Comparison of ENCODE assay signal across 23 cellular contexts in the genomic region with DNA sequence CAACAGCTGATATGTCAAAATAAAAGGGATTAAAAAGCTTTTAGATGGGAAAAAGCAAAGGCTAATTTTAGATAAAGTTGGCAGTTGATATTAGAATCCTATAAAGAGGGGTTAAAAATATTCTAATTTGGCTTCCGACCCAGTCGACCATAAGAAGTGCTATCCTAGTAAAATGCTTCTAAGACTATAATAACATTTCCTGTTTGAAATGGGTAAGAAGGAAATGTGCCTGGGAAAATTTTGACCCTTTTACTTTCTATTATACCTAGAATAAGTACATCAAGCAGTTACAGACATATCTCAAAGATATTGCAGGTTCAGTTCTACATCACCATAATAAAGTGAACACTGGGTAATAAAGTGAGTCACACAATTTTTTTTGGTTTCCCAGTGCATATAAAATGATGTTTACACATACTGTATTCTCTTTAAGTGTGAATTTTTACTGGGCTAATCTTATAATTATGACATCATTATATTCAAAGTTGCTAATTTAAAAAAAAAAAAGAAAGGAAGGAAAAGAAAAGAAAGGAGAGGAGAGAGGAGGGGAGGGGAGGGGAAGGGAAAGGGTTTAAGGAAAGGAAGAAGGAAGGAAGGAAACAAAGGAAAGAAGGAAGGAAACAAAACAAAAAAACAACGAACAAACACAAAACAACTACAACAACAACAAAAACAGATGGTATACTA.
"Had no signal": no experiment of that assay in that cellular context is flagged by ENCODE, and none has a peak within 500 bp of the region (broad histone marks: within the 10 kb centered on the region; RNA-seq: fewer than 3 reads in every experiment).

No MANE protein-coding gene starts in this region.

- FAIRE-seq: HTR-8/SVneo, RCC 7860 had no signal

- H3K9me3 ChIP-seq: SJSA1 had no signal

- H3K27ac ChIP-seq: HL-60, SJSA1, SK-N-MC had no signal

- DNase-seq: Kasumi-1, KG1, NCI-H1092, NCI-H1105 treated with DMSO at 0.1 percent for 48 hours, NCI-H1417 treated with DMSO at 0.1 percent for 48 hours, NCI-H146, NCI-H1694 treated with DMSO at 0.1 percent for 48 hours, NCI-H1930, NCI-H2081, NCI-H2107, NCI-H2227 treated with DMSO at 0.1 percent for 48 hours, NCI-H446, NCI-H510A treated with DMSO at 0.1 percent for 48 hours, NCI-H526, NCI-H774, Right ventricle myocardium superior, RPMI8226, SIG-M5 had no signal

- H3K4me1 ChIP-seq: SJSA1 had no signal

- H3K4me3 ChIP-seq: SJSA1, SK-N-MC had no signal

- H3K27me3 ChIP-seq: SJSA1 had no signal

- H3K36me3 ChIP-seq: SJSA1 had no signal
